ENCODE assay signal across 17 cellular contexts in genomic region chr1:66468712-66469111, GRCh38.
"Had no signal": no experiment of that assay in that cellular context is flagged by ENCODE, and none has a peak within 500 bp of the region (broad histone marks: within the 10 kb centered on the region; RNA-seq: fewer than 3 reads in every experiment).

No MANE protein-coding gene starts in this region.

- H3K36me3 ChIP-seq: esophagus squamous epithelium, gastrocnemius medialis, heart right ventricle, pancreas, tibial artery, upper lobe of left lung had no signal

- ATAC-seq: gastrocnemius medialis; heart right ventricle; natural killer cell; pancreas; right cardiac atrium; stimulated activated effector memory CD8-positive, alpha-beta T cell treated with anti-CD3 and anti-CD28 coated beads, Interleukin-12 subunit alpha, Interleukin-12 subunit beta, amount 100 ng/mL, for 72 hours; stimulated activated naive CD8-positive, alpha-beta T cell treated with anti-CD3 and anti-CD28 coated beads, Interleukin-15, Interleukin-2, amounts not matched to agents 100 U/mL and 50 U/mL, for 24 hours had no signal

- H3K27me3 ChIP-seq: esophagus squamous epithelium, gastrocnemius medialis, heart right ventricle, pancreas, tibial artery, upper lobe of left lung had no signal

- DNase-seq: cerebellar nuclear complex; esophagus squamous epithelium; gastrocnemius medialis; heart right ventricle; hypothalamus; kidney glomerular epithelial cell; natural killer cell; pancreas; right cardiac atrium; stimulated activated CD4-positive, alpha-beta T cell treated with anti-CD3 and anti-CD28 coated beads, Interleukin-4, amount 100 ng/mL, for 1 hour; stimulated activated CD8-positive, alpha-beta memory T cell treated with anti-CD3 and anti-CD28 coated beads, Interleukin-4, amount 100 ng/mL, for 48 hours; stimulated activated naive CD8-positive, alpha-beta T cell treated with anti-CD3 and anti-CD28 coated beads, Interleukin-15, Interleukin-2, amounts not matched to agents 100 U/mL and 50 U/mL, for 24 hours; tibial artery; upper lobe of left lung had no signal

- H3K4me3 ChIP-seq: esophagus squamous epithelium, gastrocnemius medialis, heart right ventricle, pancreas, tibial artery, upper lobe of left lung had no signal

- H3K4me1 ChIP-seq: esophagus squamous epithelium, gastrocnemius medialis, heart right ventricle, pancreas had no signal

- H3K9me3 ChIP-seq: esophagus squamous epithelium, gastrocnemius medialis, heart right ventricle, pancreas, tibial artery, upper lobe of left lung had no signal

- FAIRE-seq: colon, islet of Langerhans, pancreas had no signal

- H3K27ac ChIP-seq: esophagus squamous epithelium, gastrocnemius medialis, heart right ventricle, pancreas, tibial artery, upper lobe of left lung had no signal
